Comparison of ENCODE assay signal across 15 cellular contexts in the genomic region with DNA sequence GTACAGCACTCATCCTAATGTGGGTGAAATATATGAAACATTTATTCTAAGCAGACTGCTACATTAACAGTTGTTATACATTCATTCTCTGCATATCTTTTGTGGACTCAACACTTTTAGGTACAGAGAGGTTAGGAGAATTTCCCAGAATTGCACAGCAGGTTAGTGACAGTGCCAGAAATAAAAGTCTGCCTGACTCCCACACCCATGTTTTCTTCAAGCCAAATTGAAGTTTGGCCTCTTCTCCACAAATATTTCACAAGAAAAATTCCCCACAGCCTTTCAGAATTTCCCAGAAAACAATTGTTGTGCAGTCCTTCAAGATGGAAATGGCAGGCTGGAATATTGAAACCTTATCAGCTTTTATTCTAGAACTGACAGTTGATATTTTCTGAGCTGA.
DNase-seq lines count a peak whose midpoint lies in the region; ATAC-seq and TF ChIP-seq lines count a peak whose summit lies in the region.
"Had no signal": no experiment of that assay in that cellular context is flagged by ENCODE, and none has a peak within 500 bp of the region (broad histone marks: within the 10 kb centered on the region; RNA-seq: fewer than 3 reads in every experiment).

No MANE protein-coding gene starts in this region.

- intact Hi-C loops in right cardiac atrium (cut with DNase I): no loop called here

- H3K4me1 Mint-ChIP-seq in T-helper 2 cell treated with Interferon-gamma antibody and Interleukin-4, amounts not matched to agents 5 μg/mL and 100 μg/mL, for 36 hours (ENCODE audit: low read depth): peaks cover 50% of the 10 kb centered on the region
- peaks cover 50% of the 10 kb centered on the region for H3K4me1 Mint-ChIP-seq in activated CD8-positive, alpha-beta T cell treated with anti-CD3 and anti-CD28 coated beads, Interleukin-2, amount 10 ng/mL, durations not matched to agents 7 days and 5 days (ENCODE audit: low read depth)

- TF ChIP-seq EP300 in suprapubic skin (IDR thresholded peaks at IDR 0.05): no peak

- peak overlapping the region; percentile 9 for H3K4me3 Mint-ChIP-seq in T-helper 2 cell treated with Interferon-gamma antibody and Interleukin-4, amounts not matched to agents 5 μg/mL and 100 μg/mL, for 36 hours
- peak overlapping the region; percentile 57 for H3K4me3 Mint-ChIP-seq in activated CD8-positive, alpha-beta T cell treated with anti-CD3 and anti-CD28 coated beads, Interleukin-2, amount 10 ng/mL, durations not matched to agents 7 days and 5 days

- H3K4me1 ChIP-seq in right cardiac atrium (ENCODE audit: control insufficient read depth, insufficient read depth, low read length) (peaks cover 7% of the 10 kb centered on the region), suprapubic skin (peaks cover 28% of the 10 kb centered on the region)
- H3K4me1 ChIP-seq: SJSA1 had no signal

- H3K9me3 ChIP-seq in right cardiac atrium (ENCODE audit: control insufficient read depth, low read length) (no peaks in the 10 kb centered on the region), suprapubic skin (no peaks in the 10 kb centered on the region)
- H3K9me3 ChIP-seq: SJSA1 had no signal

- no peak for ATAC-seq in activated CD8-positive, alpha-beta T cell treated with anti-CD3 and anti-CD28 coated beads, Interleukin-2, amount 10 ng/mL, durations not matched to agents 7 days and 5 days
- ATAC-seq in right cardiac atrium (peak; percentile 71 to 77), HG02973 (IDR thresholded peaks at IDR 0.05; ENCODE audit: unreplicated experiment) (no peak)

- H3K36me3 ChIP-seq in suprapubic skin: no peaks in the 10 kb centered on the region
- H3K36me3 ChIP-seq: SJSA1 had no signal

- no peaks in the 10 kb centered on the region for H3K27me3 Mint-ChIP-seq in T-helper 2 cell treated with Interferon-gamma antibody and Interleukin-4, amounts not matched to agents 5 μg/mL and 100 μg/mL, for 36 hours (ENCODE audit: low read depth)
- no peaks in the 10 kb centered on the region for H3K27me3 Mint-ChIP-seq in activated CD8-positive, alpha-beta T cell treated with anti-CD3 and anti-CD28 coated beads, Interleukin-2, amount 10 ng/mL, durations not matched to agents 7 days and 5 days (ENCODE audit: low read depth)

- CTCF ChIA-PET in activated CD8-positive, alpha-beta T cell treated with anti-CD3 and anti-CD28 coated beads, Interleukin-2, amount 10 ng/mL, durations not matched to agents 7 days and 5 days (lab: Charles Lee): interaction anchor here (1.0 to 4.8 kb wide), 5 partner anchors 9 to 530 kb away, joined by 3 to 36 read pairs (median 4); no protein-coding TSS in a partner anchor

- peak overlapping the region; percentile 15 for H3K27ac Mint-ChIP-seq in T-helper 2 cell treated with Interferon-gamma antibody and Interleukin-4, amounts not matched to agents 5 μg/mL and 100 μg/mL, for 36 hours
- H3K27ac Mint-ChIP-seq in activated CD8-positive, alpha-beta T cell treated with anti-CD3 and anti-CD28 coated beads, Interleukin-2, amount 10 ng/mL, durations not matched to agents 7 days and 5 days: peak overlapping the region; percentile 98

- no peaks in the 10 kb centered on the region for H3K9me3 Mint-ChIP-seq in T-helper 2 cell treated with Interferon-gamma antibody and Interleukin-4, amounts not matched to agents 5 μg/mL and 100 μg/mL, for 36 hours
- H3K9me3 Mint-ChIP-seq in activated CD8-positive, alpha-beta T cell treated with anti-CD3 and anti-CD28 coated beads, Interleukin-2, amount 10 ng/mL, durations not matched to agents 7 days and 5 days (ENCODE audit: insufficient read depth): no peaks in the 10 kb centered on the region

- H3K27ac ChIP-seq in right cardiac atrium (ENCODE audit: low read length) (no peak overlapping the region), suprapubic skin (peak overlapping the region; percentile 72)
- H3K27ac ChIP-seq: 22Rv1, dorsolateral prefrontal cortex, SJSA1 had no signal

- no peak for TF ChIP-seq POLR2A in suprapubic skin (IDR thresholded peaks at IDR 0.05)

- POLR2A ChIA-PET in activated CD8-positive, alpha-beta T cell treated with anti-CD3 and anti-CD28 coated beads, Interleukin-2, amount 10 ng/mL, durations not matched to agents 7 days and 5 days (lab: Charles Lee): interaction anchor here (1.2 to 1.9 kb wide), 6 partner anchors 496 to 532 kb away, joined by 3 to 11 read pairs (median 8); a partner anchor contains a TSS

- H3K36me3 Mint-ChIP-seq in T-helper 2 cell treated with Interferon-gamma antibody and Interleukin-4, amounts not matched to agents 5 μg/mL and 100 μg/mL, for 36 hours (ENCODE audit: low read depth): peaks cover 7% of the 10 kb centered on the region
- H3K36me3 Mint-ChIP-seq in activated CD8-positive, alpha-beta T cell treated with anti-CD3 and anti-CD28 coated beads, Interleukin-2, amount 10 ng/mL, durations not matched to agents 7 days and 5 days (ENCODE audit: low read depth): peaks cover 13% of the 10 kb centered on the region

- TF ChIP-seq CTCF in suprapubic skin (IDR thresholded peaks at IDR 0.05): no peak

- H3K4me3 ChIP-seq in right cardiac atrium (ENCODE audit: low read length): no peak overlapping the region
- H3K4me3 ChIP-seq in suprapubic skin: no peak overlapping the region
- H3K4me3 ChIP-seq: dorsolateral prefrontal cortex, SJSA1 had no signal

- no peaks in the 10 kb centered on the region for H3K27me3 ChIP-seq in right cardiac atrium (ENCODE audit: control insufficient read depth, insufficient read depth)
- H3K27me3 ChIP-seq in suprapubic skin: no peaks in the 10 kb centered on the region
- H3K27me3 ChIP-seq: dorsolateral prefrontal cortex, SJSA1 had no signal

- DNase-seq in T-helper 2 cell treated with Interferon-gamma antibody and Interleukin-4, amounts not matched to agents 5 μg/mL and 100 μg/mL, for 36 hours (ENCODE audit: low spot score): no peak
- DNase-seq in T-helper 2 cell (no peak), right cardiac atrium (no peak), suprapubic skin (ENCODE audit: low spot score in 2 of 2) (no peak), NCI-H510A (lab: John Stamatoyannopoulos, UW) (no peak)
- DNase-seq in activated CD8-positive, alpha-beta T cell treated with anti-CD3 and anti-CD28 coated beads, Interleukin-2, amount 10 ng/mL, durations not matched to agents 7 days and 5 days: no peak
- no peak for DNase-seq in stimulated activated CD4-positive, alpha-beta T cell treated with anti-CD3 and anti-CD28 coated beads, Interleukin-15, amount 100 ng/mL, for 24 hours
- DNase-seq: activated naive CD4-positive, alpha-beta T cell treated with Interleukin-2 at 50 U/mL for 16 hours; DMS153; dorsolateral prefrontal cortex; NCI-H1092; NCI-H524 had no signal

Comparison
In these comparisons a context has a peak if more than half of its experiments do, and no peak if none do; other contexts are left out.
1. ATAC-seq: peak in right cardiac atrium (2 of 2); none in activated CD8-positive, alpha-beta T cell treated with anti-CD3 and anti-CD28 coated beads, Interleukin-2, amount 10 ng/mL, durations not matched to agents 7 days and 5 days (single experiment) and HG02973 (single experiment).